In genomic region chr4:100590308-100590707, GRCh38 we compare ENCODE assay signal across 18 cellular contexts.
"Had no signal": no experiment of that assay in that cellular context is flagged by ENCODE, and none has a peak within 500 bp of the region (broad histone marks: within the 10 kb centered on the region; RNA-seq: fewer than 3 reads in every experiment).

No MANE protein-coding gene starts in this region.

- ATAC-seq: effector memory CD8-positive, alpha-beta T cell; left lobe of liver; natural killer cell treated with Interleukin-12 subunit alpha and Interleukin-12 subunit beta and Interleukin-15 and Interleukin-18, amount 100 ng/mL, for 72 hours; stimulated activated naive CD8-positive, alpha-beta T cell treated with anti-CD3 and anti-CD28 coated beads, Interleukin-15, Interleukin-2, amounts not matched to agents 100 U/mL and 50 U/mL, for 24 hours had no signal

- H3K4me1 ChIP-seq: testis had no signal

- H3K9me3 Mint-ChIP-seq: effector memory CD8-positive, alpha-beta T cell; natural killer cell treated with Interleukin-12 subunit alpha and Interleukin-12 subunit beta and Interleukin-15 and Interleukin-18, amount 100 ng/mL, for 72 hours had no signal

- H3K4me3 Mint-ChIP-seq: dendritic cell treated with granulocyte-macrophage colony-stimulating factor and Interleukin-4, amounts not matched to agents 40 ng/mL and 50 ng/mL, for 4 days; effector memory CD8-positive, alpha-beta T cell; natural killer cell treated with Interleukin-12 subunit alpha and Interleukin-12 subunit beta and Interleukin-15 and Interleukin-18, amount 100 ng/mL, for 72 hours had no signal

- H3K27me3 Mint-ChIP-seq: dendritic cell treated with granulocyte-macrophage colony-stimulating factor and Interleukin-4, amounts not matched to agents 40 ng/mL and 50 ng/mL, for 4 days had no signal

- H3K27ac Mint-ChIP-seq: dendritic cell treated with granulocyte-macrophage colony-stimulating factor and Interleukin-4, amounts not matched to agents 40 ng/mL and 50 ng/mL, for 4 days; effector memory CD8-positive, alpha-beta T cell; natural killer cell treated with Interleukin-12 subunit alpha and Interleukin-12 subunit beta and Interleukin-15 and Interleukin-18, amount 100 ng/mL, for 72 hours had no signal

- H3K36me3 ChIP-seq: adrenal gland, sigmoid colon had no signal

- DNase-seq: activated CD4-positive, alpha-beta T cell treated with anti-CD3 and anti-CD28 coated beads, Interleukin-2, amount 50 U/mL, for 4 hours; activated CD4-positive, CD25-positive, alpha-beta regulatory T cell; activated naive CD4-positive, alpha-beta T cell treated with Interleukin-2 at 50 U/mL for 16 hours; activated T-cell treated with anti-CD3 and anti-CD28 coated beads, Interleukin-2, amount 50 U/mL, for 48 hours; adrenal gland; body of pancreas; effector memory CD8-positive, alpha-beta T cell; erythroblast; occipital lobe; psoas muscle; sigmoid colon; stimulated activated CD4-positive, alpha-beta T cell treated with anti-CD3 and anti-CD28 coated beads, Interleukin-2, amount 100 ng/mL, for 48 hours; stimulated activated naive CD8-positive, alpha-beta T cell treated with anti-CD3 and anti-CD28 coated beads, Interleukin-15, Interleukin-2, amounts not matched to agents 100 U/mL and 50 U/mL, for 24 hours; T-helper 2 cell; testis had no signal

- H3K27ac ChIP-seq: adrenal gland, body of pancreas, psoas muscle, sigmoid colon, testis had no signal

- H3K27me3 ChIP-seq: adrenal gland, body of pancreas, sigmoid colon, testis had no signal

- H3K4me3 ChIP-seq: adrenal gland, body of pancreas, psoas muscle, sigmoid colon, testis had no signal

- H3K36me3 Mint-ChIP-seq: natural killer cell treated with Interleukin-12 subunit alpha and Interleukin-12 subunit beta and Interleukin-15 and Interleukin-18, amount 100 ng/mL, for 72 hours had no signal

- H3K9me3 ChIP-seq: adrenal gland, body of pancreas, psoas muscle, sigmoid colon, testis had no signal
